ENCODE assay signal across 1 cellular context in genomic region chr5:181281077-181281983, GRCh38.
TF ChIP-seq lines count a peak whose summit lies in the region.

No MANE protein-coding gene starts in this region.

TF ChIP-seq in HepG2, 621 proteins besides CTCF, POLR2A, EP300 and RAD21:
- TF ChIP-seq POLR2AphosphoS5 (IDR thresholded peaks at IDR 0.05; ENCODE audit: low read depth, low read length) (0 out of 2 replicates have a peak, but pooled peaks have one; percentile 21), JUNB (CRISPR knock-in tag; IDR thresholded peaks at IDR 0.05; ENCODE audit: borderline replicate concordance) (0 out of 2 replicates have a peak, but pooled peaks have one; percentile 38), NFYB (CRISPR knock-in tag; IDR thresholded peaks at IDR 0.05) (peak; percentile 58), NFYC (CRISPR knock-in tag; IDR thresholded peaks at IDR 0.05) (peak; percentile 62), KDM2A (CRISPR knock-in tag; IDR thresholded peaks at IDR 0.05; ENCODE audit: borderline replicate concordance, low read depth) (peak; percentile 29; the same call in 1 of the 2 replicates), ZNF335 (CRISPR knock-in tag; IDR thresholded peaks at IDR 0.05) (peak; percentile 65; the same call in 1 of the 2 replicates), NBN (conservative IDR thresholded peaks at IDR 0.05) (no peak), NR2F2 (IDR thresholded peaks at IDR 0.05; ENCODE audit: borderline replicate concordance, low read depth) (no peak), ZNF160 (CRISPR knock-in tag; IDR thresholded peaks at IDR 0.05) (no peak), KLF12 (CRISPR knock-in tag; IDR thresholded peaks at IDR 0.05; ENCODE audit: borderline replicate concordance) (no peak), ZNF234 (CRISPR knock-in tag; conservative IDR thresholded peaks at IDR 0.05) (no peak), MAZ (IDR thresholded peaks at IDR 0.05; ENCODE audit: borderline replicate concordance, low read depth, low read length) (no peak), MAZ (CRISPR knock-in tag; IDR thresholded peaks at IDR 0.05; ENCODE audit: low read depth) (no peak), ZFX (CRISPR knock-in tag; IDR thresholded peaks at IDR 0.05; ENCODE audit: low read depth) (peak; percentile 77), TEAD2 (CRISPR knock-in tag; IDR thresholded peaks at IDR 0.05) (no peak), ZNF687 (CRISPR knock-in tag; IDR thresholded peaks at IDR 0.05) (peak; percentile 64), YEATS2 (CRISPR knock-in tag; IDR thresholded peaks at IDR 0.05; ENCODE audit: borderline replicate concordance) (peak; percentile 66), RFXAP (CRISPR knock-in tag; IDR thresholded peaks at IDR 0.05; ENCODE audit: borderline replicate concordance) (no peak), MAX (IDR thresholded peaks at IDR 0.05) (0 out of 2 replicates have a peak, but pooled peaks have one; percentile 16), FOXK1 (CRISPR knock-in tag; IDR thresholded peaks at IDR 0.05; ENCODE audit: borderline replicate concordance, low read depth) (no peak), ZFY (CRISPR knock-in tag; IDR thresholded peaks at IDR 0.05) (peak; percentile 33; the same call in 1 of the 2 replicates), POLR2G (IDR thresholded peaks at IDR 0.05; ENCODE audit: low read depth, low read length) (peak; percentile 63), ZKSCAN5 (CRISPR knock-in tag; IDR thresholded peaks at IDR 0.05) (no peak), HMGXB3 (CRISPR knock-in tag; IDR thresholded peaks at IDR 0.05; ENCODE audit: borderline replicate concordance) (0 out of 2 replicates have a peak, but pooled peaks have one; percentile 47), THAP9 (CRISPR knock-in tag; IDR thresholded peaks at IDR 0.05; ENCODE audit: borderline replicate concordance) (peak; percentile 70), FOXK2 (IDR thresholded peaks at IDR 0.05) (no peak), ELF3 (CRISPR knock-in tag; IDR thresholded peaks at IDR 0.05) (no peak), PHF8 (CRISPR knock-in tag; IDR thresholded peaks at IDR 0.05) (peak; percentile 66), TAF1 (CRISPR knock-in tag; IDR thresholded peaks at IDR 0.05) (peak; percentile 52; the same call in 1 of the 2 replicates), DRAP1 (CRISPR knock-in tag; IDR thresholded peaks at IDR 0.05) (peak; percentile 73), SAP130 (CRISPR knock-in tag; IDR thresholded peaks at IDR 0.05; ENCODE audit: low read depth) (peak; percentile 27; the same call in 1 of the 2 replicates), ZNF274 (CRISPR knock-in tag; IDR thresholded peaks at IDR 0.05) (no peak), ZNF609 (CRISPR knock-in tag; IDR thresholded peaks at IDR 0.05; ENCODE audit: borderline replicate concordance) (no peak), ZNF446 (CRISPR knock-in tag; IDR thresholded peaks at IDR 0.05) (no peak), SIN3B (IDR thresholded peaks at IDR 0.05; ENCODE audit: low read length) (no peak)
